ENCODE assay signal across 8 cellular contexts in the genomic region with DNA sequence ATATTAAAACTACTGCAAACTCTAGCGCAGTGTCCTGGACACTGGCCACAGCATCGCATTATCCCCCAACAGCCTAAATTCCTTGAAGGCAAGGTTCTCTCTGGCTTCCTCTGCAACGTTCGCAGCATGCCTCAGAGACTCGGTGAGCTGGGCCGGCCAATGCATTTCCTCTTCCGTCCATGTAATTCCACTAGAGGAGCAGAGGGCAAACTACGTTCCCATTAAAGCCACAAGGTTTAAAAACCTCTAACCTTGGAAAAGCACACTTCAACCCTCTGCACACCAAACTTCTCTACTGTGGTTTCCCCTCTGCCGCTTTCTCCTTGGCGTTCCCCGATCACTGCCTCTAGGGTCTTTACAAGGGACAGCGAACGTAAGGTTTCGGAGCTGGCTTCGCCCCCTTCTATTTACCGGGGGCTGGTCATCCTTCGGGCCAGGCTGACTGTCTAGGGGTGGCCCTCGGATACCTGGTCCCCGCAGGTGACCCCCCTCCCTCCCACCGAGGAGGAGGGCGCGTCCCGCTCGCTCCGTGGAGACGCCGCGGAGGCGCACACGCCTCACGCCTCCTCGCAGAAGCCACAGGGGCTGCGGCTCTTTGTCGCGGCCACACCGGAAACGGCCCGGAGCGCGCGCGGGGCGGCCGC. TPM values are rescaled to one million over a fixed set of nuclear protein-coding genes. Genes with fewer than 3 reads are reported as not detected.
DNase-seq lines count a peak whose midpoint lies in the region; ATAC-seq and TF ChIP-seq lines count a peak whose summit lies in the region.

No MANE protein-coding gene starts in this region.

- intact Hi-C loops in body of pancreas (cut with DNase I) = no loop called here

- H3K27ac ChIP-seq in OCI-LY3 (ENCODE audit: low read length) = peak overlapping the region; percentile 63
- H3K27ac ChIP-seq in body of pancreas = peak overlapping the region; percentile 91 to 97 (median 92)

- H4K20me1 ChIP-seq in OCI-LY3 (ENCODE audit: insufficient read depth, low read length) = no peaks in the 10 kb centered on the region

- H3K9ac ChIP-seq in OCI-LY3 (ENCODE audit: low read length) (peak overlapping the region; percentile 98), skeletal muscle satellite cell (ENCODE audit: low read depth, low read length) (peak overlapping the region; percentile 80)

- H3K4me2 ChIP-seq in OCI-LY3 (ENCODE audit: low read length) (peak overlapping the region; percentile 86), skeletal muscle satellite cell (ENCODE audit: low read length) (peak overlapping the region; percentile 99)

- ATAC-seq in GM19372 (IDR thresholded peaks at IDR 0.05; ENCODE audit: low read depth, unreplicated experiment) (peak; percentile 9), HG03354 (IDR thresholded peaks at IDR 0.05; ENCODE audit: poor library complexity, severe bottlenecking, unreplicated experiment) (peak; percentile 55), body of pancreas (peak; percentile 60)

- H3K79me2 ChIP-seq in OCI-LY3 (ENCODE audit: low read length) = peaks cover 52% of the 10 kb centered on the region

- H3K9me3 ChIP-seq in OCI-LY3 (ENCODE audit: insufficient read depth, low read length) (no peaks in the 10 kb centered on the region), body of pancreas (no peaks in the 10 kb centered on the region), skeletal muscle satellite cell (replicated peaks; ENCODE audit: low read length) (no peaks in the 10 kb centered on the region)

- DNase-seq in DMS114 treated with DMSO at 0.1 percent for 48 hours (lab: John Stamatoyannopoulos, UW; ENCODE audit: unreplicated experiment) (peak; percentile 20), body of pancreas (peak; percentile 47 to 55 (median 52)), inferior parietal cortex (ENCODE audit: extremely low spot score) (peak; percentile 32), NCI-H187 (lab: John Stamatoyannopoulos, UW) (no peak)

- H3K4me1 ChIP-seq in OCI-LY3 (ENCODE audit: low read length) (peaks cover 38% of the 10 kb centered on the region), body of pancreas (peaks cover 27% of the 10 kb centered on the region), skeletal muscle satellite cell (ENCODE audit: control insufficient read depth, insufficient read depth, low read length) (peaks cover 14% of the 10 kb centered on the region)

- WGBS in body of pancreas, 2 donors = 0 to 2% methylated on average over 15 to 44 of the region's 44 CpGs

- TF ChIP-seq CTCF in OCI-LY3 (IDR thresholded peaks at IDR 0.05; ENCODE audit: low read depth, low read length) (no peak), body of pancreas (IDR thresholded peaks at IDR 0.05) (peak in 3 of 7 experiments; percentile 10 to 24 (median 21))

- peak in 2 of 3 donors; percentile 20 to 52 for TF ChIP-seq POLR2A in body of pancreas (IDR thresholded peaks at IDR 0.05)

- no peaks in the 10 kb centered on the region for H3K27me3 ChIP-seq in OCI-LY3 (ENCODE audit: low read depth, low read length)
- no peaks in the 10 kb centered on the region for H3K27me3 ChIP-seq in body of pancreas
- H3K27me3 ChIP-seq in skeletal muscle satellite cell (ENCODE audit: control insufficient read depth, insufficient read depth, low read length) = no peaks in the 10 kb centered on the region

- H3K36me3 ChIP-seq in OCI-LY3 (replicated peaks; ENCODE audit: low read depth, low read length) (peaks cover 14% of the 10 kb centered on the region), body of pancreas (replicated peaks in 1 of 2; ENCODE audit: insufficient read depth in 1 of 2, low read depth in 2 of 2) (no peaks in the 10 kb centered on the region), skeletal muscle satellite cell (ENCODE audit: insufficient read depth, low read length) (no peaks in the 10 kb centered on the region)

- H2AFZ ChIP-seq in OCI-LY3 (ENCODE audit: low read depth, low read length) = peak overlapping the region; percentile 90; the same call in 1 of the 2 replicates

- H3K4me3 ChIP-seq in OCI-LY3 (ENCODE audit: low read length) (peak overlapping the region; percentile 92), body of pancreas (peak overlapping the region; percentile 54 to 61), skeletal muscle satellite cell (ENCODE audit: low read length) (peak overlapping the region; percentile 95)

RNA-seq across cellular contexts. Expression of a gene that starts 0.5 kb away (rescaled TPM):
- 10 to 100 TPM; 18.4 to 18.5 TPM for total RNA-seq in body of pancreas
- 38.0 and 49.8 TPM in 2 replicates for total RNA-seq in skeletal muscle satellite cell (2012; rRNA removed)

Comparison
In these comparisons a context has a peak if more than half of its experiments do, and no peak if none do; other contexts are left out.
1. DNase-seq: peak in DMS114 treated with DMSO at 0.1 percent for 48 hours (single experiment), body of pancreas (4 of 4) and inferior parietal cortex (single experiment); none in NCI-H187 (0 of 2).
2. ATAC-seq: peak in every context shown above with its lines; median percentile 60 in body of pancreas; 55 in HG03354; 9 in GM19372.
3. Peak in every context shown above with its lines, with median percentiles within 50 percentile points of each other: H3K4me3 ChIP-seq.